10 cellular contexts compared by ENCODE assay signal in genomic region chr22:37735054-37735453, GRCh38. TPM values are rescaled to one million over a fixed set of nuclear protein-coding genes. Genes with fewer than 3 reads are reported as not detected.
DNase-seq lines count a peak whose midpoint lies in the region; ATAC-seq and TF ChIP-seq lines count a peak whose summit lies in the region.
"Had no signal": no experiment of that assay in that cellular context is flagged by ENCODE, and none has a peak within 500 bp of the region (broad histone marks: within the 10 kb centered on the region; RNA-seq: fewer than 3 reads in every experiment).

No MANE protein-coding gene starts in this region.

- peaks cover 4% of the 10 kb centered on the region for H3K27me3 ChIP-seq in foreskin keratinocyte

- no peaks in the 10 kb centered on the region for H3K36me3 Mint-ChIP-seq in osteocyte (ENCODE audit: unreplicated experiment)
- H3K36me3 Mint-ChIP-seq: naive B cell; stimulated activated memory B cell treated with anti-CD40 and anti-IgM and Interleukin-4, amounts not matched to agents 10 μg/mL and 1 μg/mL and 100 μg/mL, for 72 hours had no signal

- no peak for ATAC-seq in foreskin keratinocyte
- ATAC-seq: stimulated activated memory B cell treated with anti-CD40 and anti-IgM and Interleukin-4, amounts not matched to agents 10 μg/mL and 1 μg/mL and 100 μg/mL, for 72 hours had no signal

- no peak overlapping the region for H3K4me3 Mint-ChIP-seq in osteocyte (ENCODE audit: unreplicated experiment)
- H3K4me3 Mint-ChIP-seq: stimulated activated memory B cell treated with anti-CD40 and anti-IgM and Interleukin-4, amounts not matched to agents 10 μg/mL and 1 μg/mL and 100 μg/mL, for 72 hours had no signal

- no peak overlapping the region for H3K27ac Mint-ChIP-seq in osteocyte (ENCODE audit: unreplicated experiment)
- H3K27ac Mint-ChIP-seq: naive B cell; stimulated activated memory B cell treated with anti-CD40 and anti-IgM and Interleukin-4, amounts not matched to agents 10 μg/mL and 1 μg/mL and 100 μg/mL, for 72 hours had no signal

- H3K4me1 Mint-ChIP-seq in osteocyte (ENCODE audit: unreplicated experiment) = peaks cover 4% of the 10 kb centered on the region
- H3K4me1 Mint-ChIP-seq: stimulated activated memory B cell treated with anti-CD40 and anti-IgM and Interleukin-4, amounts not matched to agents 10 μg/mL and 1 μg/mL and 100 μg/mL, for 72 hours had no signal

- H3K9me3 Mint-ChIP-seq in osteocyte (ENCODE audit: unreplicated experiment) = no peaks in the 10 kb centered on the region

- H3K4me1 ChIP-seq in foreskin keratinocyte = no peaks in the 10 kb centered on the region

- DNase-seq in COLO668 (lab: John Stamatoyannopoulos, UW; ENCODE audit: unreplicated experiment) (peak; percentile 59), RPMI7951 (ENCODE audit: low read depth) (peak; percentile 69), foreskin keratinocyte (no peak), osteocyte (ENCODE audit: extremely low spot score, unreplicated experiment) (no peak), NCI-H82 treated with DMSO at 0.1 percent for 48 hours (lab: John Stamatoyannopoulos, UW; ENCODE audit: unreplicated experiment) (no peak), foreskin melanocyte (no peak), superior temporal gyrus (ENCODE audit: extremely low spot score) (no peak)
- no peak for DNase-seq in activated CD4-positive, alpha-beta T cell treated with anti-CD3 and anti-CD28 coated beads, Interleukin-2, amount 50 U/mL, for 48 hours
- DNase-seq: naive B cell had no signal

- H3K27ac ChIP-seq in foreskin keratinocyte = no peak overlapping the region

- H3K27me3 Mint-ChIP-seq in osteocyte (ENCODE audit: unreplicated experiment) = no peaks in the 10 kb centered on the region
- H3K27me3 Mint-ChIP-seq: stimulated activated memory B cell treated with anti-CD40 and anti-IgM and Interleukin-4, amounts not matched to agents 10 μg/mL and 1 μg/mL and 100 μg/mL, for 72 hours had no signal

- TF ChIP-seq CTCF in foreskin keratinocyte (conservative IDR thresholded peaks at IDR 0.05) = peak; percentile 16
- peak; percentile 41 for TF ChIP-seq CTCF in osteocyte (IDR thresholded peaks at IDR 0.05)

RNA-seq across cellular contexts. Expression of gene TRIOBP, which starts 38.2 kb away (rescaled TPM):
- 68.2 and 102 TPM in 2 replicates for total RNA-seq in RPMI7951 (2014; rRNA removed; shearing (Covaris generic))
- total RNA-seq in foreskin keratinocyte (35.1 and 36.7 TPM in 2 replicates), osteocyte (103 and 105 TPM in 2 replicates)
- 23.6 and 26.8 TPM in 2 replicates for polyA plus RNA-seq in foreskin keratinocyte

RNA-seq across cellular contexts. Expression of gene NOL12, which starts 48.9 kb away (rescaled TPM):
- 28.8 and 39.6 TPM in 2 replicates for total RNA-seq in RPMI7951 (2014; rRNA removed; shearing (Covaris generic))
- total RNA-seq in foreskin keratinocyte (31.1 and 33.2 TPM in 2 replicates), osteocyte (18.5 and 22.7 TPM in 2 replicates)
- polyA plus RNA-seq in foreskin keratinocyte = 44.9 and 46.9 TPM in 2 replicates

RNA-seq across cellular contexts. Expression of gene LGALS1, which starts 59.6 kb away (rescaled TPM):
- 7,179 and 7,611 TPM in 2 replicates for total RNA-seq in RPMI7951 (2014; rRNA removed; shearing (Covaris generic))
- total RNA-seq in foreskin keratinocyte (2,399 and 2,773 TPM in 2 replicates), osteocyte (1,199 and 1,246 TPM in 2 replicates)
- 3,861 and 5,401 TPM in 2 replicates for polyA plus RNA-seq in foreskin keratinocyte

Comparison
In these comparisons a context has a peak if more than half of its experiments do, and no peak if none do; other contexts are left out.
1. DNase-seq: peak in COLO668 (single experiment) and RPMI7951 (single experiment); none in foreskin keratinocyte (0 of 2), osteocyte (single experiment), NCI-H82 treated with DMSO at 0.1 percent for 48 hours (single experiment), activated CD4-positive, alpha-beta T cell treated with anti-CD3 and anti-CD28 coated beads, Interleukin-2, amount 50 U/mL, for 48 hours (0 of 2), foreskin melanocyte (single experiment) and superior temporal gyrus (single experiment).